1 cellular context compared by ENCODE assay signal in genomic region chr3:13277130-13277783, GRCh38.
TF ChIP-seq lines count a peak whose summit lies in the region.

No MANE protein-coding gene starts in this region.

TF ChIP-seq in HCT116, 20 proteins besides CTCF, POLR2A, EP300 and RAD21 (continued from another document):
- TF ChIP-seq REST (IDR thresholded peaks at IDR 0.05; ENCODE audit: low read depth) (no peak), ATF3 (IDR thresholded peaks at IDR 0.05) (no peak), EZH2 (IDR thresholded peaks at IDR 0.05) (no peak)
TF ChIP-seq in HCT116: peak in this region for 0.
